13 cellular contexts compared by ENCODE assay signal in the genomic region with DNA sequence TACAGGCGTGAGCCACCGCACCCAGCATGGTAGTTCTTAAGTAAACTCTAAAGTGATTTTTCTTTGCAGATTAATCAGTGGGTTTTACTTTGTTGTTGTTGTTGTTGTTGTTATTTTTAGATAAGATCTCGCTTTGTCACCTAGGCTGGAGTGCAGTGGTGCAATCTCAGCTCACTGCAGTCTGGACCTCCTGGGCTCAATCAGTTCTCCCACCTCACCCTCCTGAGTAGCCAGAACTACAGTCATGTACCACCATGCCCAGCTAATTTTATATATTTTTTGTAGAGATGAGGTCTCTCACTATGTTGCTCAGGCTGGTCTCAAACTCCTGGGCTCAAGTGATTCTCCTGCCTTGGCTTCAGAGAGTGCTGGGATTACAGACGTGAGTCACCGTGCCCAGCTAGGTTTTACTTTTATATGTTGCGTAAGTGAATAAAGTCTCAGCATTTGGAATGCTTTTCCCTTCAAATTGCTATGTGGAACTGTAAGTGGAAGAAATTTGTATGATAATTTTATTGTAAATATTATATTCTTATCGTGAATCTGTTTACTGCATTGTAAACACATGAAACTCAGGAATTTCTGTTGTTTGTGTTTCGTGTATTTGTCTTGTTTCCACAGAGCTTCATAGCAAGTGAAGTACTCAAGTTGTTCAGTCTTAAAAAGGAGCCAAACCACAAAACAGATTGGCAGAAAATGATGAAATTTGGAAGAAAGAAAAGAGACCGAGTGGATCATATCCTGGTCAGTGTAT. TPM values are rescaled to one million over a fixed set of nuclear protein-coding genes. Genes with fewer than 3 reads are reported as not detected.
DNase-seq lines count a peak whose midpoint lies in the region; ATAC-seq and TF ChIP-seq lines count a peak whose summit lies in the region.
"Had no signal": no experiment of that assay in that cellular context is flagged by ENCODE, and none has a peak within 500 bp of the region (broad histone marks: within the 10 kb centered on the region; RNA-seq: fewer than 3 reads in every experiment).

No MANE protein-coding gene starts in this region.

- peak overlapping the region; percentile 92 for H3K18ac ChIP-seq in IMR-90 (ENCODE audit: low read depth, low read length)

- peak overlapping the region; percentile 99 for H3K4ac ChIP-seq in IMR-90 (ENCODE audit: low read depth, low read length)

- peaks cover 3% of the 10 kb centered on the region; the same call in 1 of the 2 replicates for H4K20me1 ChIP-seq in IMR-90 (ENCODE audit: insufficient read depth, low read length)

- H2BK15ac ChIP-seq in IMR-90 (ENCODE audit: low read depth, low read length): peak overlapping the region; percentile 80; the same call in 1 of the 3 replicates

- H3K4me3 ChIP-seq in AG04449 (ENCODE audit: low read depth, low read length): no peak overlapping the region
- no peak overlapping the region for H3K4me3 ChIP-seq in IMR-90 (ENCODE audit: insufficient read depth, low read depth, low read length)
- no peak overlapping the region for H3K4me3 ChIP-seq in cardiac fibroblast (replicated peaks in 1 of 2; ENCODE audit: low read depth in 2 of 2, low read length in 2 of 2)
- no peak overlapping the region for H3K4me3 ChIP-seq in mucosa of descending colon
- H3K4me3 ChIP-seq: ascending aorta, spleen had no signal

- H3K9ac ChIP-seq in IMR-90 (ENCODE audit: low read depth, low read length): peak overlapping the region; percentile 71

- H3K23ac ChIP-seq in IMR-90 (ENCODE audit: low read depth, low read length): peak overlapping the region; percentile 98

- peak overlapping the region; percentile 98 for H3K14ac ChIP-seq in IMR-90 (replicated peaks; ENCODE audit: low read depth, low read length)

- DNase-seq in AG04449 (ENCODE audit: low read depth, low spot score): peak; percentile 28
- DNase-seq in IMR-90: peak; percentile 95
- peak; percentile 85 to 89 for DNase-seq in cardiac fibroblast (ENCODE audit: low read depth in 2 of 2)
- DNase-seq in mucosa of descending colon: no peak
- DNase-seq in effector CD8-positive, alpha-beta T cell (lab: John Stamatoyannopoulos, UW): no peak
- no peak for DNase-seq in erythroblast (lab: John Stamatoyannopoulos, UW)
- DNase-seq in NCI-H1436 treated with DMSO at 0.1 percent for 48 hours (lab: John Stamatoyannopoulos, UW): no peak
- no peak for DNase-seq in DMS153 (lab: John Stamatoyannopoulos, UW)
- DNase-seq: CD4-positive, CD25-positive, alpha-beta regulatory T cell; glutamatergic neuron; NCI-H526; spleen had no signal

- peak overlapping the region; percentile 11; the same call in 1 of the 2 replicates for H3K4me2 ChIP-seq in IMR-90 (ENCODE audit: low read depth, low read length)

- peak overlapping the region; percentile 98 for H2BK120ac ChIP-seq in IMR-90 (ENCODE audit: low read depth, low read length)

- TF ChIP-seq CTCF in AG04449 (IDR thresholded peaks at IDR 0.05; ENCODE audit: insufficient read depth, low read length, missing control alignments): no peak
- TF ChIP-seq CTCF in IMR-90 (conservative IDR thresholded peaks at IDR 0.05; ENCODE audit: low read depth, low read length): no peak
- no peak for TF ChIP-seq CTCF in cardiac fibroblast (IDR thresholded peaks at IDR 0.05; ENCODE audit: low read depth, low read length)
- no peak for TF ChIP-seq CTCF in mucosa of descending colon (IDR thresholded peaks at IDR 0.05)

- peak overlapping the region; percentile 98 for H3K27ac ChIP-seq in IMR-90 (ENCODE audit: insufficient read depth, low read length)
- H3K27ac ChIP-seq: ascending aorta, spleen had no signal

- peak overlapping the region; percentile 60 to 97 for H4K8ac ChIP-seq in IMR-90 (ENCODE audit: low read depth in 2 of 2, low read length in 2 of 2)

- peaks cover 8% of the 10 kb centered on the region for H3K9me1 ChIP-seq in IMR-90 (ENCODE audit: insufficient read depth, low read length)

- CTCF ChIA-PET in AG04449 (lab: Yijun Ruan, JAX): interaction anchor here (0.6 to 1.4 kb wide), 4 partner anchors 13 to 135 kb away, joined by 3 to 4 read pairs (median 3); no protein-coding TSS in a partner anchor
- CTCF ChIA-PET in IMR-90 (lab: Yijun Ruan, JAX): interaction anchor here (0.8 kb wide), 1 partner anchor 81 kb away, joined by 3 read pairs; no protein-coding TSS in a partner anchor

- H3K79me1 ChIP-seq in IMR-90 (ENCODE audit: low read depth in 1 of 2, low read length in 2 of 2): peaks cover 7 to 17% of the 10 kb centered on the region in 2 experiments; a peak in 3 of 4 replicates

- peak overlapping the region; percentile 92 for H4K5ac ChIP-seq in IMR-90 (ENCODE audit: low read depth, low read length)

- H2AK5ac ChIP-seq in IMR-90 (ENCODE audit: low read depth, low read length): peak overlapping the region; percentile 99

- H2AFZ ChIP-seq in IMR-90 (replicated peaks; ENCODE audit: low read length, poor library complexity): no peak overlapping the region

- H3K27me3 ChIP-seq in IMR-90 (ENCODE audit: control insufficient read depth, insufficient read depth, low read length): no peaks in the 10 kb centered on the region
- H3K27me3 ChIP-seq: ascending aorta, spleen had no signal

- peaks cover 16% of the 10 kb centered on the region for H3K36me3 ChIP-seq in IMR-90 (ENCODE audit: control insufficient read depth, insufficient read depth, low read length)
- no peaks in the 10 kb centered on the region for H3K36me3 ChIP-seq in mucosa of descending colon (ENCODE audit: low read depth)

- WGBS in IMR-90 (ENCODE audit: extremely low coverage in 2 of 2, insufficient read length in 1 of 2), 2 experiments: 100% methylated on average over 2 of the region's 9 CpGs; no CpG with 5 or more reads in 1 of the 2 experiments

- H3K9me3 ChIP-seq in IMR-90 (ENCODE audit: control insufficient read depth, insufficient read depth, low read length) (no peaks in the 10 kb centered on the region), mucosa of descending colon (no peaks in the 10 kb centered on the region)
- H3K9me3 ChIP-seq: ascending aorta, spleen had no signal

- intact Hi-C loops in IMR-90 (cut with micrococcal nuclease) (loop anchor here (1.0 to 2.0 kb wide), 2 partner anchors 14 to 53 kb away; no protein-coding TSS in a partner anchor), mucosa of descending colon (cut with DNase I, micrococcal nuclease) (no loop called here)

- ATAC-seq in IMR-90 (ENCODE audit: low read depth) (peak; percentile 84), mucosa of descending colon (peak; percentile 22)

- peak overlapping the region; percentile 92 for H4K91ac ChIP-seq in IMR-90 (ENCODE audit: insufficient read depth, low read depth, low read length)

- dilution Hi-C loops in IMR-90 (cut with HindIII; ENCODE audit: low sequenced_read_pairs, unreplicated experiment): no loop called here

- in situ Hi-C loops in IMR-90 (cut with MboI; ENCODE audit: low sequenced_read_pairs): no loop called here

- H3K56ac ChIP-seq in IMR-90 (ENCODE audit: extremely low read depth, insufficient read depth, low read length): peak overlapping the region; percentile 87; the same call in 1 of the 2 replicates

- no peak; the same call in 1 of the 2 replicates for TF ChIP-seq RAD21 in IMR-90 (IDR thresholded peaks at IDR 0.05; ENCODE audit: low read length)

- peak overlapping the region; percentile 99 for H2BK20ac ChIP-seq in IMR-90 (ENCODE audit: low read depth, low read length)

- POLR2A ChIA-PET in AG04449 (lab: Yijun Ruan, JAX) (interaction anchor here (1.0 kb wide), 1 partner anchor 10 kb away, joined by 4 read pairs; no protein-coding TSS in a partner anchor), IMR-90 (lab: Charles Lee; ENCODE audit: unreplicated experiment) (interaction anchor here (1.0 kb wide), 1 partner anchor 56 kb away, joined by 5 read pairs; a partner anchor contains a TSS)

- TF ChIP-seq POLR2A in IMR-90 (IDR thresholded peaks at IDR 0.05; ENCODE audit: low read depth, low read length): no peak
- no peak for TF ChIP-seq POLR2A in erythroblast (IDR thresholded peaks at IDR 0.05; ENCODE audit: low read length)

- peak overlapping the region; percentile 99 for H2BK5ac ChIP-seq in IMR-90 (ENCODE audit: low read depth, low read length, poor library complexity, severe bottlenecking)

- H3K4me1 ChIP-seq in IMR-90 (ENCODE audit: control insufficient read depth, insufficient read depth, low read length) (peaks cover 29% of the 10 kb centered on the region), mucosa of descending colon (ENCODE audit: low read depth) (no peaks in the 10 kb centered on the region)
- H3K4me1 ChIP-seq: ascending aorta had no signal

- no peak overlapping the region for H2AK9ac ChIP-seq in IMR-90 (replicated peaks; ENCODE audit: low read depth, low read length, poor library complexity)

- BruUV-seq in IMR-90 (replicated peaks; lab: Mats Ljungman, UMichigan): no TSS peak

TF ChIP-seq in IMR-90, 13 proteins besides CTCF, POLR2A, EP300 and RAD21:
- TF ChIP-seq, protein P1, sequence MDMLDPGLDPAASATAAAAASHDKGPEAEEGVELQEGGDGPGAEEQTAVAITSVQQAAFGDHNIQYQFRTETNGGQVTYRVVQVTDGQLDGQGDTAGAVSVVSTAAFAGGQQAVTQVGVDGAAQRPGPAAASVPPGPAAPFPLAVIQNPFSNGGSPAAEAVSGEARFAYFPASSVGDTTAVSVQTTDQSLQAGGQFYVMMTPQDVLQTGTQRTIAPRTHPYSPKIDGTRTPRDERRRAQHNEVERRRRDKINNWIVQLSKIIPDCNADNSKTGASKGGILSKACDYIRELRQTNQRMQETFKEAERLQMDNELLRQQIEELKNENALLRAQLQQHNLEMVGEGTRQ (IDR thresholded peaks at IDR 0.05; ENCODE audit: low read depth, low read length): no peak
- peak; percentile 94 for TF ChIP-seq CEBPB (IDR thresholded peaks at IDR 0.05; ENCODE audit: low read depth, low read length)
- no peak for TF ChIP-seq BHLHE40 (IDR thresholded peaks at IDR 0.05; ENCODE audit: low read depth, low read length)
- TF ChIP-seq MXI1 (IDR thresholded peaks at IDR 0.05; ENCODE audit: borderline replicate concordance, low read depth, low read length): no peak
- TF ChIP-seq FOS (IDR thresholded peaks at IDR 0.05; ENCODE audit: low read depth, low read length): peak; percentile 82
- TF ChIP-seq MAZ (IDR thresholded peaks at IDR 0.05; ENCODE audit: borderline replicate concordance, low read depth, low read length): no peak
- no peak for TF ChIP-seq RCOR1 (IDR thresholded peaks at IDR 0.05; ENCODE audit: insufficient replicate concordance, low read length)

RNA-seq across cellular contexts. Expression of a gene that starts 56.2 kb away (rescaled TPM):
- total RNA-seq in IMR-90 (2012; rRNA removed) (93.3 and 102 TPM in 2 replicates), mucosa of descending colon (100 to 1,000 TPM in 2 of 3 donors, 10 to 100 TPM in 1; 96.4 to 260 (median 185) TPM)
- polyA plus RNA-seq in IMR-90 (2012; rRNA removed): 765 and 791 TPM in 2 replicates
- polyA plus RNA-seq in IMR-90 (2012; cell fraction: cytosol; rRNA removed): 1,392 and 1,573 TPM in 2 replicates
- 755 and 1,109 TPM in 2 replicates for polyA plus RNA-seq in IMR-90 (2012; cell fraction: nucleus; rRNA removed; ENCODE audit: low replicate concordance)

Comparison
In these comparisons a context has a peak if more than half of its experiments do, and no peak if none do; other contexts are left out.
1. DNase-seq: peak in AG04449 (single experiment), IMR-90 (single experiment) and cardiac fibroblast (2 of 2); none in mucosa of descending colon (0 of 3), effector CD8-positive, alpha-beta T cell (single experiment), erythroblast (0 of 2), NCI-H1436 treated with DMSO at 0.1 percent for 48 hours (single experiment) and DMS153 (single experiment).